In the genomic region with DNA sequence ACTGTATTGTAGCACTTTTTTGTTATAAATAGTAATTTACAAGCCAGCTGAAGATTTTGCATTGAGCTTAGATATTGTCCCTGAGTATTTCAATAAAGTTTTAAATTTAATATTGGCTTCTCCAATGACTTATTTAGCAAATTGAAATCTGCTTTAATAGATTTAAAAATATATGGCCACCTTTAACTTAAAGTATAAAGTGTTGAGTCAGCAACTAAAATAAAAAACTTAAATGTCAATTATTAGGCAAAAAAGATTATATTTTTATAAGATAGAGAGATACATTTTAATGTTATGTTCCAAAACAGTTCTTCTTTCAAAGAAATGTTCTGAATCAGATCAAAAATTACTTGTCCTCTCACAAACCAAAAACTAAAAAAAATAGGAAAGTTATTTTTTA, we compare ENCODE assay signal across 28 cellular contexts.
"Had no signal": no experiment of that assay in that cellular context is flagged by ENCODE, and none has a peak within 500 bp of the region (broad histone marks: within the 10 kb centered on the region; RNA-seq: fewer than 3 reads in every experiment).

No MANE protein-coding gene starts in this region.

- DNase-seq: natural killer cell; occipital lobe; ovary; posterior cingulate gyrus; psoas muscle; right cardiac atrium; spleen; stimulated activated CD4-positive, alpha-beta T cell treated with anti-CD3 and anti-CD28 coated beads, Interleukin-12 subunit alpha, Interleukin-12 subunit beta, amount 100 ng/mL, for 4 hours; stimulated activated CD4-positive, alpha-beta T cell treated with anti-CD3 and anti-CD28 coated beads, Interleukin-1b, Interleukin-23, amount 100 ng/mL, for 48 hours; stimulated activated CD4-positive, alpha-beta T cell treated with anti-CD3 and anti-CD28 coated beads, Interleukin-4, amount 100 ng/mL, for 1 hour; stimulated activated CD4-positive, alpha-beta T cell treated with anti-CD3 and anti-CD28 coated beads, Interleukin-4, amount 100 ng/mL, for 4 hours; stimulated activated CD8-positive, alpha-beta memory T cell treated with anti-CD3 and anti-CD28 coated beads, Interleukin-4, amount 100 ng/mL, for 48 hours; stimulated activated naive CD4-positive, alpha-beta T cell; stimulated activated naive CD8-positive, alpha-beta T cell treated with anti-CD3 and anti-CD28 coated beads, Interleukin-15, amount 100 ng/mL, for 72 hours; stimulated activated naive CD8-positive, alpha-beta T cell treated with anti-CD3 and anti-CD28 coated beads, Interleukin-15, Interleukin-2, amounts not matched to agents 100 U/mL and 50 U/mL, for 24 hours; substantia nigra; testis; tibial artery; transverse colon; upper lobe of right lung; uterus had no signal

- H3K9ac ChIP-seq: neural progenitor cell, parathyroid adenoma had no signal

- H3K9me3 ChIP-seq: ovary, psoas muscle, suprapubic skin, testis, transverse colon, upper lobe of right lung had no signal

- H3K36me3 ChIP-seq: neural progenitor cell, ovary, transverse colon, uterus had no signal

- H3K79me2 ChIP-seq: parathyroid adenoma had no signal

- H3K27ac ChIP-seq: neural progenitor cell, ovary, parathyroid adenoma, psoas muscle, skin epidermis, spleen, suprapubic skin, testis, tibial artery, transverse colon, upper lobe of right lung, uterus had no signal

- H2AFZ ChIP-seq: neural progenitor cell, parathyroid adenoma had no signal

- H3K4me2 ChIP-seq: neural progenitor cell, smooth muscle cell had no signal

- ATAC-seq: natural killer cell; psoas muscle; right cardiac atrium; sciatic nerve; stimulated activated memory B cell treated with anti-CD40 and anti-IgM and Interleukin-4, amounts not matched to agents 10 μg/mL and 1 μg/mL and 100 μg/mL, for 72 hours; stimulated activated naive CD8-positive, alpha-beta T cell treated with anti-CD3 and anti-CD28 coated beads, Interleukin-15, amount 100 ng/mL, for 72 hours; stimulated activated naive CD8-positive, alpha-beta T cell treated with anti-CD3 and anti-CD28 coated beads, Interleukin-15, Interleukin-2, amounts not matched to agents 100 U/mL and 50 U/mL, for 24 hours had no signal

- H3K27me3 ChIP-seq: neural progenitor cell, ovary, suprapubic skin, testis, tibial artery, transverse colon, upper lobe of right lung, uterus had no signal

- H3K4me3 ChIP-seq: neural progenitor cell, ovary, psoas muscle, skin epidermis, smooth muscle cell, spleen, suprapubic skin, testis, tibial artery, transverse colon, upper lobe of right lung, uterus had no signal

- H3K4me1 ChIP-seq: neural progenitor cell, parathyroid adenoma, psoas muscle, spleen, suprapubic skin, testis, tibial artery, transverse colon, upper lobe of right lung, uterus had no signal
